In the genomic region with DNA sequence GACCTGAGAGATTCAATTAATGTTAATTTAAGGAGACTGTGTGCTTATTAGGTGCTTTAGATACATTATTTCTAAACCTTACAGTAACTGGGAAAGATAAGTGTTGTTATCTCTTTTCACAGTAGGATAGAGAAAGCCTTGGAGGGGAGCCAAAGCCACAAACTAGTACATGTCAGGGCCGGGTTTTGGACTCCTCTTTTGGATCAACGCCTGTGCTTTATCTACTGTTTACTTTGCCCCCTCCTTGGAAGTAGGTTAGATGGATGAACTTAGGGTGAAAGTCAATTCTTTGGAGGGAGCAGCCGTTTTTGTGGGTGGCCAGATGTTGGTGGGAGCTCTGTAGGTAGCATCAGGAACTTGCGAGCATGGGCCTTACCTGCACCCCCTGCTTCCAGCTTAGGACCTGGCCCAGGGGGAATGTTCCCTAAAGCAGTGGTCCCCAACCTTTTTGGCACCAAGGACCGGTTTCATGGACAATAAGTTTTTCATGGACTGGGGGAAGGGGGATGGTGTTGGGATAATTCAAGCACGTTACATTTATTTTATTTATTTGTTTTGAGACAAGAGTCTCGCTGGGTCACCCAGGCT, we compare ENCODE assay signal across 8 cellular contexts. TPM values are rescaled to one million over a fixed set of nuclear protein-coding genes. Genes with fewer than 3 reads are reported as not detected.
A peak's percentile ranks its signal among the peaks of the same experiment; 100 is the strongest.
DNase-seq lines count a peak whose midpoint lies in the region; ATAC-seq and TF ChIP-seq lines count a peak whose summit lies in the region.

No MANE protein-coding gene starts in this region.

- no peaks in the 10 kb centered on the region for H3K36me3 Mint-ChIP-seq in activated naive CD8-positive, alpha-beta T cell treated with anti-CD3 and anti-CD28 coated beads, Interleukin-2, amount 10 ng/mL, durations not matched to agents 7 days and 5 days
- H3K36me3 Mint-ChIP-seq in naive B cell, result no peaks in the 10 kb centered on the region

- peak overlapping the region; percentile 6; the same call in 1 of the 2 replicates for H2AFZ ChIP-seq in KMS-11 (ENCODE audit: low read depth)

- H3K27me3 ChIP-seq in KMS-11 (ENCODE audit: insufficient read depth, low read depth), result no peaks in the 10 kb centered on the region

- peaks cover 12% of the 10 kb centered on the region for H3K27me3 Mint-ChIP-seq in activated naive CD8-positive, alpha-beta T cell treated with anti-CD3 and anti-CD28 coated beads, Interleukin-2, amount 10 ng/mL, durations not matched to agents 7 days and 5 days
- peaks cover 0 to 2% (median 2%) of the 10 kb centered on the region in 3 donors for H3K27me3 Mint-ChIP-seq in naive B cell

- H3K4me3 Mint-ChIP-seq in activated naive CD8-positive, alpha-beta T cell treated with anti-CD3 and anti-CD28 coated beads, Interleukin-2, amount 10 ng/mL, durations not matched to agents 7 days and 5 days, result peak overlapping the region; percentile 9
- peak overlapping the region in 7 of 8 donors; percentile 79 to 99 (median 98) for H3K4me3 Mint-ChIP-seq in naive B cell

- no peaks in the 10 kb centered on the region for H3K36me3 ChIP-seq in KMS-11 (ENCODE audit: insufficient read depth)

- peaks cover 72% of the 10 kb centered on the region for H3K4me1 ChIP-seq in KMS-11 (ENCODE audit: low read depth, poor library complexity, severe bottlenecking)

- peaks cover 22% of the 10 kb centered on the region for H3K4me1 Mint-ChIP-seq in activated naive CD8-positive, alpha-beta T cell treated with anti-CD3 and anti-CD28 coated beads, Interleukin-2, amount 10 ng/mL, durations not matched to agents 7 days and 5 days
- H3K4me1 Mint-ChIP-seq in naive B cell, result peaks cover 17 to 31% (median 27%) of the 10 kb centered on the region in 3 donors

- H3K4me3 ChIP-seq in KMS-11 (IDR thresholded peaks at IDR 0.05; ENCODE audit: insufficient read depth, low read depth, low read length), result no peak overlapping the region

- no peak for TF ChIP-seq CTCF in KMS-11 (conservative IDR thresholded peaks at IDR 0.05; ENCODE audit: low read depth, low read length)

- H3K9ac ChIP-seq in KMS-11, result no peak overlapping the region; the same call in 1 of the 2 replicates

- POLR2A ChIA-PET in activated naive CD8-positive, alpha-beta T cell treated with anti-CD3 and anti-CD28 coated beads, Interleukin-2, amount 10 ng/mL, durations not matched to agents 7 days and 5 days (lab: Charles Lee), result no interaction called here

- H3K4me2 ChIP-seq in KMS-11, result peak overlapping the region; percentile 98

- no peaks in the 10 kb centered on the region for H4K20me1 ChIP-seq in KMS-11 (ENCODE audit: insufficient read depth)

- H3K79me2 ChIP-seq in KMS-11 (ENCODE audit: insufficient read depth, low read depth), result no peaks in the 10 kb centered on the region

- H3K27ac Mint-ChIP-seq in activated naive CD8-positive, alpha-beta T cell treated with anti-CD3 and anti-CD28 coated beads, Interleukin-2, amount 10 ng/mL, durations not matched to agents 7 days and 5 days, result no peak overlapping the region
- peak overlapping the region in 4 of 6 donors; percentile 3 to 88 (median 18) for H3K27ac Mint-ChIP-seq in naive B cell

- no peak for ATAC-seq in activated naive CD8-positive, alpha-beta T cell treated with anti-CD3 and anti-CD28 coated beads, Interleukin-2, amount 10 ng/mL, durations not matched to agents 7 days and 5 days (ENCODE audit: low read depth)
- ATAC-seq in naive B cell (ENCODE audit: low read depth in 2 of 2), result no peak

- DNase-seq in NCI-H1105 treated with DMSO at 0.1 percent for 48 hours (lab: John Stamatoyannopoulos, UW) (peak; percentile 59), NCI-H1105 (lab: John Stamatoyannopoulos, UW) (no peak), naive B cell (no peak), dermis blood vessel endothelial cell (no peak)
- no peak for DNase-seq in activated naive CD8-positive, alpha-beta T cell treated with anti-CD3 and anti-CD28 coated beads, Interleukin-2, amount 10 ng/mL, durations not matched to agents 7 days and 5 days
- no peak for DNase-seq in activated CD8-positive, alpha-beta memory T cell treated with anti-CD3 and anti-CD28 coated beads, Interleukin-2, amount 50 U/mL, for 48 hours
- DNase-seq in activated effector memory CD4-positive, alpha-beta T cell treated with anti-CD3 and anti-CD28 coated beads, Interleukin-2, amount 50 U/mL, for 16 hours, result no peak

- peak overlapping the region; percentile 86; the same call in 1 of the 2 replicates for H3K27ac ChIP-seq in KMS-11

- H3K9me3 Mint-ChIP-seq in activated naive CD8-positive, alpha-beta T cell treated with anti-CD3 and anti-CD28 coated beads, Interleukin-2, amount 10 ng/mL, durations not matched to agents 7 days and 5 days, result no peaks in the 10 kb centered on the region
- peaks cover 0 to 1% (median 0%) of the 10 kb centered on the region in 7 donors for H3K9me3 Mint-ChIP-seq in naive B cell

RNA-seq across cellular contexts. Expression of a gene that starts 1.7 kb away (rescaled TPM):
- 1 to 10 TPM; 3.3 to 3.8 TPM for total RNA-seq in activated naive CD8-positive, alpha-beta T cell treated with anti-CD3 and anti-CD28 coated beads, Interleukin-2, amount 10 ng/mL, durations not matched to agents 7 days and 5 days
- 1 to 10 TPM in 4 of 6 donors, under 1 TPM in 1, not detected in 1; 0.69 to 2.8 (median 1.6) TPM for polyA plus RNA-seq in naive B cell (ENCODE audit: low read depth in 6 of 6)
- total RNA-seq in dermis blood vessel endothelial cell, result 1.8 and 4.8 TPM in 2 replicates
